Comparison of ENCODE assay signal across 16 cellular contexts in genomic region chr2:9754532-9754887, GRCh38.
DNase-seq lines count a peak whose midpoint lies in the region; ATAC-seq, FAIRE-seq and TF ChIP-seq lines count a peak whose summit lies in the region.
"Had no signal": no experiment of that assay in that cellular context is flagged by ENCODE, and none has a peak within 500 bp of the region (broad histone marks: within the 10 kb centered on the region; RNA-seq: fewer than 3 reads in every experiment).

No MANE protein-coding gene starts in this region.

- peaks cover 35% of the 10 kb centered on the region for H3K4me1 ChIP-seq in CD8-positive, alpha-beta T cell (ENCODE audit: insufficient read depth, low read length)
- H3K4me1 ChIP-seq in keratinocyte (ENCODE audit: control insufficient read depth, extremely low read depth, insufficient read depth, low read length) = peaks cover 53% of the 10 kb centered on the region
- H3K4me1 ChIP-seq: Caco-2 had no signal

- peak overlapping the region; percentile 50 for H3K27ac Mint-ChIP-seq in T-helper 1 cell treated with Interleukin-12 subunit alpha and Interleukin-12 subunit beta and Interleukin-4 antibody, amounts not matched to agents 30 μg/mL and 1 μg/mL, for 36 hours
- peak overlapping the region; percentile 12 for H3K27ac Mint-ChIP-seq in CD8-positive, alpha-beta T cell
- H3K27ac Mint-ChIP-seq in activated B cell treated with CpG ODN at 0.5 μM for 24 hours = no peak overlapping the region
- H3K27ac Mint-ChIP-seq in stimulated activated naive B cell treated with anti-CD40 and anti-IgM and Interleukin-4, amounts not matched to agents 10 μg/mL and 1 μg/mL and 100 μg/mL, for 72 hours = no peak overlapping the region
- H3K27ac Mint-ChIP-seq: WTC11 had no signal

- peak overlapping the region; percentile 7 for H3K4me3 Mint-ChIP-seq in T-helper 1 cell treated with Interleukin-12 subunit alpha and Interleukin-12 subunit beta and Interleukin-4 antibody, amounts not matched to agents 30 μg/mL and 1 μg/mL, for 36 hours
- peak overlapping the region; percentile 40 for H3K4me3 Mint-ChIP-seq in CD8-positive, alpha-beta T cell
- peak overlapping the region; percentile 19 for H3K4me3 Mint-ChIP-seq in activated B cell treated with CpG ODN at 0.5 μM for 24 hours
- no peak overlapping the region for H3K4me3 Mint-ChIP-seq in stimulated activated naive B cell treated with anti-CD40 and anti-IgM and Interleukin-4, amounts not matched to agents 10 μg/mL and 1 μg/mL and 100 μg/mL, for 72 hours
- H3K4me3 Mint-ChIP-seq: WTC11 had no signal

- POLR2A ChIA-PET in CD8-positive, alpha-beta T cell (lab: Charles Lee) = no interaction called here
- POLR2A ChIA-PET in activated B cell treated with CpG ODN at 0.5 μM for 24 hours (lab: Charles Lee) = no interaction called here

- FAIRE-seq in keratinocyte (lab: Jason Lieb, UNC) = no peak
- FAIRE-seq: HTR-8/SVneo had no signal

- DNase-seq in T-helper 1 cell (no peak), activated B cell treated with CpG ODN at 0.5 μM for 24 hours (no peak), keratinocyte (ENCODE audit: low read depth, low spot score) (no peak), NCI-H2081 (lab: John Stamatoyannopoulos, UW) (no peak)
- DNase-seq in CD8-positive, alpha-beta T cell = no peak
- DNase-seq in stimulated activated naive B cell treated with anti-CD40 and anti-IgM and Interleukin-4, amounts not matched to agents 10 μg/mL and 1 μg/mL and 100 μg/mL, for 72 hours = no peak
- DNase-seq: Caco-2, cerebellar nuclear complex, left ventricle myocardium inferior, sigmoid colon, SK-N-SH had no signal

- peaks cover 52% of the 10 kb centered on the region for H3K4me1 Mint-ChIP-seq in T-helper 1 cell treated with Interleukin-12 subunit alpha and Interleukin-12 subunit beta and Interleukin-4 antibody, amounts not matched to agents 30 μg/mL and 1 μg/mL, for 36 hours (ENCODE audit: low read depth)
- peaks cover 40% of the 10 kb centered on the region for H3K4me1 Mint-ChIP-seq in CD8-positive, alpha-beta T cell (ENCODE audit: low read depth)
- peaks cover 21% of the 10 kb centered on the region for H3K4me1 Mint-ChIP-seq in activated B cell treated with CpG ODN at 0.5 μM for 24 hours
- peaks cover 13 to 28% of the 10 kb centered on the region in 2 donors for H3K4me1 Mint-ChIP-seq in stimulated activated naive B cell treated with anti-CD40 and anti-IgM and Interleukin-4, amounts not matched to agents 10 μg/mL and 1 μg/mL and 100 μg/mL, for 72 hours

- H3K27me3 Mint-ChIP-seq in T-helper 1 cell treated with Interleukin-12 subunit alpha and Interleukin-12 subunit beta and Interleukin-4 antibody, amounts not matched to agents 30 μg/mL and 1 μg/mL, for 36 hours (ENCODE audit: low read depth) = peaks cover 43% of the 10 kb centered on the region
- H3K27me3 Mint-ChIP-seq in CD8-positive, alpha-beta T cell (ENCODE audit: low read depth) = peaks cover 33% of the 10 kb centered on the region
- peaks cover 42% of the 10 kb centered on the region for H3K27me3 Mint-ChIP-seq in activated B cell treated with CpG ODN at 0.5 μM for 24 hours
- H3K27me3 Mint-ChIP-seq in stimulated activated naive B cell treated with anti-CD40 and anti-IgM and Interleukin-4, amounts not matched to agents 10 μg/mL and 1 μg/mL and 100 μg/mL, for 72 hours = peaks cover 56 to 59% of the 10 kb centered on the region in 2 donors

- CTCF ChIA-PET in CD8-positive, alpha-beta T cell (lab: Charles Lee) = no interaction called here
- CTCF ChIA-PET in activated B cell treated with CpG ODN at 0.5 μM for 24 hours (lab: Charles Lee) = no interaction called here

- H3K79me2 ChIP-seq in keratinocyte (ENCODE audit: control insufficient read depth, insufficient read depth, low read length) = no peaks in the 10 kb centered on the region

- TF ChIP-seq CTCF in CD8-positive, alpha-beta T cell (IDR thresholded peaks at IDR 0.05) = no peak
- TF ChIP-seq CTCF in activated B cell treated with CpG ODN at 0.5 μM for 24 hours (IDR thresholded peaks at IDR 0.05) (no peak), keratinocyte (optimal IDR thresholded peaks at IDR 0.05 in 1 of 3, IDR thresholded peaks at IDR 0.05 in 1 of 3, conservative IDR thresholded peaks at IDR 0.05 in 1 of 3; ENCODE audit: extremely low read depth in 1 of 3, insufficient read depth in 2 of 3, low read length in 3 of 3) (no peak)

- no peaks in the 10 kb centered on the region for H3K9me3 Mint-ChIP-seq in T-helper 1 cell treated with Interleukin-12 subunit alpha and Interleukin-12 subunit beta and Interleukin-4 antibody, amounts not matched to agents 30 μg/mL and 1 μg/mL, for 36 hours
- no peaks in the 10 kb centered on the region for H3K9me3 Mint-ChIP-seq in CD8-positive, alpha-beta T cell
- H3K9me3 Mint-ChIP-seq in activated B cell treated with CpG ODN at 0.5 μM for 24 hours = no peaks in the 10 kb centered on the region
- H3K9me3 Mint-ChIP-seq in stimulated activated naive B cell treated with anti-CD40 and anti-IgM and Interleukin-4, amounts not matched to agents 10 μg/mL and 1 μg/mL and 100 μg/mL, for 72 hours = no peaks in the 10 kb centered on the region
- H3K9me3 Mint-ChIP-seq: WTC11 had no signal

- H4K20me1 ChIP-seq in keratinocyte (ENCODE audit: control insufficient read depth, extremely low read depth, insufficient read depth, low read length) = no peaks in the 10 kb centered on the region

- peak overlapping the region; percentile 99 for H3K9ac ChIP-seq in keratinocyte (ENCODE audit: control insufficient read depth, extremely low read depth, insufficient read depth, low read length)
- H3K9ac ChIP-seq: SK-N-SH had no signal

- no peak for ATAC-seq in CD8-positive, alpha-beta T cell
- ATAC-seq in activated B cell treated with CpG ODN at 0.5 μM for 24 hours (ENCODE audit: low read depth) = no peak
- no peak for ATAC-seq in stimulated activated naive B cell treated with anti-CD40 and anti-IgM and Interleukin-4, amounts not matched to agents 10 μg/mL and 1 μg/mL and 100 μg/mL, for 72 hours (replicated peaks)
- ATAC-seq in GM18498 (IDR thresholded peaks at IDR 0.05; ENCODE audit: unreplicated experiment) = no peak
- ATAC-seq: WTC11 had no signal

- no peak overlapping the region for H3K4me3 ChIP-seq in CD8-positive, alpha-beta T cell (ENCODE audit: low read depth, low read length)
- H3K4me3 ChIP-seq in keratinocyte (ENCODE audit: control insufficient read depth in 2 of 3, extremely low read depth in 1 of 3, insufficient read depth in 2 of 3, low read depth in 1 of 3, low read length in 3 of 3) = no peak overlapping the region
- H3K4me3 ChIP-seq: left ventricle myocardium inferior, sigmoid colon had no signal

- H3K27ac ChIP-seq in CD8-positive, alpha-beta T cell (ENCODE audit: low read depth, low read length) = no peak overlapping the region
- peak overlapping the region; percentile 100 for H3K27ac ChIP-seq in keratinocyte (ENCODE audit: control insufficient read depth, insufficient read depth, low read length)
- H3K27ac ChIP-seq: 22Rv1, left ventricle myocardium inferior, sigmoid colon had no signal

- H3K9me1 ChIP-seq in keratinocyte (ENCODE audit: control insufficient read depth, extremely low read depth, insufficient read depth, low read length) = no peaks in the 10 kb centered on the region

- peaks cover 5% of the 10 kb centered on the region for H3K27me3 ChIP-seq in CD8-positive, alpha-beta T cell (ENCODE audit: insufficient read depth, low read length)
- H3K27me3 ChIP-seq in keratinocyte (ENCODE audit: control insufficient read depth, extremely low read depth, insufficient read depth, low read length) = no peaks in the 10 kb centered on the region

- peak overlapping the region; percentile 100 for H3K4me2 ChIP-seq in keratinocyte (ENCODE audit: control insufficient read depth, extremely low read depth, insufficient read depth, low read depth, low read length)
- H3K4me2 ChIP-seq: SK-N-SH had no signal

- H3K9me3 ChIP-seq in CD8-positive, alpha-beta T cell (ENCODE audit: low read length) = no peaks in the 10 kb centered on the region
- H3K9me3 ChIP-seq in keratinocyte (ENCODE audit: control insufficient read depth, low read depth, low read length) = no peaks in the 10 kb centered on the region
- H3K9me3 ChIP-seq: Caco-2, left ventricle myocardium inferior, sigmoid colon, SK-N-SH had no signal

- dilution Hi-C loops in keratinocyte (cut with MboI; ENCODE audit: extremely low pct_ligation_motif_present, low sequenced_read_pairs) = loop anchor here (25.0 kb wide), 1 partner anchor 283 kb away; the partner anchor contains the start of gene KLF11

- intact Hi-C loops in CD8-positive, alpha-beta T cell (cut with DNase I, micrococcal nuclease) = loop anchor here in 1 of 2 experiments (10.0 kb wide), 1 partner anchor 50 kb away; no protein-coding TSS in a partner anchor
- intact Hi-C loops in activated B cell treated with CpG ODN at 0.5 μM for 24 hours (cut with micrococcal nuclease) = no loop called here

- H2AFZ ChIP-seq in keratinocyte (ENCODE audit: control insufficient read depth, low read length) = no peak overlapping the region

- H3K36me3 ChIP-seq in CD8-positive, alpha-beta T cell (ENCODE audit: insufficient read depth, low read length) = no peaks in the 10 kb centered on the region
- no peaks in the 10 kb centered on the region for H3K36me3 ChIP-seq in keratinocyte (ENCODE audit: control insufficient read depth in 2 of 2, extremely low read depth in 1 of 2, insufficient read depth in 2 of 2, low read length in 2 of 2)
- H3K36me3 ChIP-seq: left ventricle myocardium inferior, sigmoid colon had no signal

- H3K36me3 Mint-ChIP-seq in T-helper 1 cell treated with Interleukin-12 subunit alpha and Interleukin-12 subunit beta and Interleukin-4 antibody, amounts not matched to agents 30 μg/mL and 1 μg/mL, for 36 hours (ENCODE audit: low read depth) = no peaks in the 10 kb centered on the region
- no peaks in the 10 kb centered on the region for H3K36me3 Mint-ChIP-seq in CD8-positive, alpha-beta T cell
- no peaks in the 10 kb centered on the region for H3K36me3 Mint-ChIP-seq in activated B cell treated with CpG ODN at 0.5 μM for 24 hours (ENCODE audit: low read depth)
- H3K36me3 Mint-ChIP-seq in stimulated activated naive B cell treated with anti-CD40 and anti-IgM and Interleukin-4, amounts not matched to agents 10 μg/mL and 1 μg/mL and 100 μg/mL, for 72 hours = no peaks in the 10 kb centered on the region
- H3K36me3 Mint-ChIP-seq: WTC11 had no signal

Comparison
In these comparisons a context has a peak if more than half of its experiments do, and no peak if none do; other contexts are left out.
1. H3K27ac Mint-ChIP-seq: peak in T-helper 1 cell treated with Interleukin-12 subunit alpha and Interleukin-12 subunit beta and Interleukin-4 antibody, amounts not matched to agents 30 μg/mL and 1 μg/mL, for 36 hours (single experiment) and CD8-positive, alpha-beta T cell (single experiment); none in activated B cell treated with CpG ODN at 0.5 μM for 24 hours (single experiment) and stimulated activated naive B cell treated with anti-CD40 and anti-IgM and Interleukin-4, amounts not matched to agents 10 μg/mL and 1 μg/mL and 100 μg/mL, for 72 hours (single experiment).
2. H3K4me3 Mint-ChIP-seq: peak in T-helper 1 cell treated with Interleukin-12 subunit alpha and Interleukin-12 subunit beta and Interleukin-4 antibody, amounts not matched to agents 30 μg/mL and 1 μg/mL, for 36 hours (single experiment), CD8-positive, alpha-beta T cell (single experiment) and activated B cell treated with CpG ODN at 0.5 μM for 24 hours (single experiment); none in stimulated activated naive B cell treated with anti-CD40 and anti-IgM and Interleukin-4, amounts not matched to agents 10 μg/mL and 1 μg/mL and 100 μg/mL, for 72 hours (0 of 2).